ENCODE assay signal across 15 cellular contexts in genomic region chr11:69912161-69912910, GRCh38.
DNase-seq lines count a peak whose midpoint lies in the region; ATAC-seq and TF ChIP-seq lines count a peak whose summit lies in the region.
"Had no signal": no experiment of that assay in that cellular context is flagged by ENCODE, and none has a peak within 500 bp of the region (broad histone marks: within the 10 kb centered on the region; RNA-seq: fewer than 3 reads in every experiment).

No MANE protein-coding gene starts in this region.

- H3K23ac ChIP-seq in mesenchymal stem cell (ENCODE audit: low read length in 2 of 2) = no peak overlapping the region

- H4K20me1 ChIP-seq in OCI-LY7 (ENCODE audit: insufficient read depth, low read length) = no peaks in the 10 kb centered on the region

- H3K4me1 ChIP-seq in heart left ventricle = peaks cover 3 to 37% (median 19%) of the 10 kb centered on the region in 12 donors
- H3K4me1 ChIP-seq in heart right ventricle = peaks cover 8 to 42% (median 30%) of the 10 kb centered on the region in 9 donors
- H3K4me1 ChIP-seq in ascending aorta = peaks cover 25 to 61% of the 10 kb centered on the region in 2 donors
- H3K4me1 ChIP-seq in mesenchymal stem cell (ENCODE audit: control insufficient read depth, insufficient read depth, low read depth, low read length) = peaks cover 16% of the 10 kb centered on the region
- H3K4me1 ChIP-seq in upper lobe of right lung = peaks cover 15% of the 10 kb centered on the region
- H3K4me1 ChIP-seq in OCI-LY7 (ENCODE audit: insufficient read depth, low read length, poor library complexity, severe bottlenecking) = no peaks in the 10 kb centered on the region

- H3K18ac ChIP-seq in mesenchymal stem cell (ENCODE audit: low read depth in 1 of 2, low read length in 2 of 2) = no peak overlapping the region

- WGBS in heart left ventricle, 4 donors = 85 to 90% (median 89%) methylated on average over 9 to 22 of the region's 22 CpGs
- 84 to 86% methylated on average over 22 of the region's 22 CpGs for WGBS in heart right ventricle, 2 donors
- WGBS in mesenchymal stem cell = 97% methylated on average over 22 of the region's 22 CpGs

- H3K79me2 ChIP-seq in OCI-LY7 (ENCODE audit: insufficient read depth, low read depth, low read length) = no peaks in the 10 kb centered on the region
- H3K79me2 ChIP-seq: hepatocyte had no signal

- H3K9ac ChIP-seq in mesenchymal stem cell (ENCODE audit: low read length) = no peak overlapping the region

- POLR2A ChIA-PET in OCI-LY7 (lab: Charles Lee) = no interaction called here

- H3K36me3 ChIP-seq in heart left ventricle (no peaks in the 10 kb centered on the region), heart right ventricle (no peaks in the 10 kb centered on the region), ascending aorta (no peaks in the 10 kb centered on the region), mesenchymal stem cell (ENCODE audit: control insufficient read depth in 1 of 2, insufficient read depth in 2 of 2, low read depth in 1 of 2, low read length in 2 of 2) (no peaks in the 10 kb centered on the region), upper lobe of right lung (no peaks in the 10 kb centered on the region), OCI-LY7 (ENCODE audit: insufficient read depth, low read length) (no peaks in the 10 kb centered on the region)
- H3K36me3 ChIP-seq: brain microvascular endothelial cell, neutrophil, thoracic aorta had no signal

- DNase-seq in heart left ventricle (peak in 4 of 5 donors; percentile 18 to 56 (median 28)), heart right ventricle (no peak), ascending aorta (ENCODE audit: low spot score in 2 of 2) (peak in 1 of 2 donors; percentile 64), mesenchymal stem cell (no peak), upper lobe of right lung (peak; percentile 63), OCI-LY7 (ENCODE audit: low spot score) (no peak)
- DNase-seq: brain microvascular endothelial cell; NCI-H1930; NK-92 treated with Interleukin-12 subunit alpha and Interleukin-12 subunit beta, amount 100 ng/mL, for 24 hours had no signal

- H2BK5ac ChIP-seq in mesenchymal stem cell (ENCODE audit: low read depth, low read length, poor library complexity, severe bottlenecking) = no peak overlapping the region

- H3K14ac ChIP-seq in mesenchymal stem cell (ENCODE audit: low read length in 2 of 2) = no peak overlapping the region

- no peaks in the 10 kb centered on the region for H3K9me2 ChIP-seq in OCI-LY7 (ENCODE audit: insufficient read depth, low read length)

- no peak overlapping the region for H3K4ac ChIP-seq in mesenchymal stem cell (ENCODE audit: low read depth in 1 of 2, low read length in 2 of 2)

- H3K27me3 ChIP-seq in heart left ventricle (peaks cover 0 to 24% (median 4%) of the 10 kb centered on the region in 9 donors), heart right ventricle (peaks cover 0 to 36% (median 20%) of the 10 kb centered on the region in 7 donors), ascending aorta (no peaks in the 10 kb centered on the region), mesenchymal stem cell (ENCODE audit: control insufficient read depth in 1 of 2, insufficient read depth in 1 of 2, low read length in 2 of 2) (peaks cover 25 to 49% of the 10 kb centered on the region in 2 experiments), upper lobe of right lung (peaks cover 33% of the 10 kb centered on the region)
- H3K27me3 ChIP-seq: hepatocyte had no signal

- no peak overlapping the region for H3K27ac ChIP-seq in heart left ventricle
- no peak overlapping the region for H3K27ac ChIP-seq in heart right ventricle
- H3K27ac ChIP-seq in ascending aorta = peak overlapping the region; percentile 90 to 98
- H3K27ac ChIP-seq in mesenchymal stem cell (ENCODE audit: low read length, poor library complexity, severe bottlenecking) = no peak overlapping the region
- H3K27ac ChIP-seq in upper lobe of right lung = no peak overlapping the region
- H3K27ac ChIP-seq in OCI-LY7 (ENCODE audit: low read depth, low read length, poor library complexity, severe bottlenecking) = no peak overlapping the region
- H3K27ac ChIP-seq: brain microvascular endothelial cell, hepatocyte, neutrophil, RWPE1 had no signal

- H2BK15ac ChIP-seq in mesenchymal stem cell (ENCODE audit: low read depth, poor library complexity, severe bottlenecking) = no peak overlapping the region

- no peak for TF ChIP-seq POLR2A in heart left ventricle (IDR thresholded peaks at IDR 0.05)

- intact Hi-C loops in heart left ventricle (cut with DNase I) = loop anchor here in 2 of 10 donors (5.0 to 10.0 kb wide), 2 partner anchors 162 to 225 kb away; partner anchors contain the start of gene ANO1 (in 1 of the 2)
- intact Hi-C loops in heart right ventricle (cut with DNase I) = loop anchor here in 2 of 10 donors (10.0 kb wide), 2 partner anchors 162 to 172 kb away; partner anchors contain the start of gene ANO1 (in 1 of the 2)
- intact Hi-C loops in ascending aorta (cut with DNase I) = loop anchor here (5.0 to 10.0 kb wide), 3 partner anchors 230 to 898 kb away; partner anchors contain the start of gene MRGPRF
- intact Hi-C loops in upper lobe of right lung (cut with DNase I) = no loop called here
- intact Hi-C loops in OCI-LY7 (cut with micrococcal nuclease; ENCODE audit: unreplicated experiment) = no loop called here

- H2AK5ac ChIP-seq in mesenchymal stem cell (ENCODE audit: low read length, severe bottlenecking) = no peak overlapping the region

- no peak overlapping the region for H2BK12ac ChIP-seq in mesenchymal stem cell (ENCODE audit: low read length in 2 of 2)

- ATAC-seq in heart left ventricle (no peak), heart right ventricle (no peak), upper lobe of right lung (no peak), HG03521 (IDR thresholded peaks at IDR 0.05; ENCODE audit: unreplicated experiment) (no peak), GM21825 (IDR thresholded peaks at IDR 0.05; ENCODE audit: unreplicated experiment) (no peak)

- H4K8ac ChIP-seq in mesenchymal stem cell (ENCODE audit: low read length) = no peak overlapping the region

- CTCF ChIA-PET in OCI-LY7 (lab: Charles Lee; ENCODE audit: unreplicated experiment) = interaction anchor here (0.6 kb wide), 1 partner anchor 1494 kb away, joined by 3 read pairs; no protein-coding TSS in a partner anchor

- TF ChIP-seq CTCF in heart left ventricle (IDR thresholded peaks at IDR 0.05) (no peak), heart right ventricle (IDR thresholded peaks at IDR 0.05) (no peak), ascending aorta (IDR thresholded peaks at IDR 0.05) (no peak), upper lobe of right lung (IDR thresholded peaks at IDR 0.05) (no peak), OCI-LY7 (conservative IDR thresholded peaks at IDR 0.05; ENCODE audit: low read length) (no peak)

- peak overlapping the region; percentile 28 for H4K91ac ChIP-seq in mesenchymal stem cell (ENCODE audit: low read length)

- H3K9me3 ChIP-seq in heart left ventricle = peaks cover 0 to 6% (median 0%) of the 10 kb centered on the region in 12 donors
- H3K9me3 ChIP-seq in heart right ventricle = peaks cover 0 to 5% (median 0%) of the 10 kb centered on the region in 11 donors
- H3K9me3 ChIP-seq in ascending aorta = no peaks in the 10 kb centered on the region
- H3K9me3 ChIP-seq in mesenchymal stem cell (ENCODE audit: control insufficient read depth, low read length) = no peaks in the 10 kb centered on the region
- no peaks in the 10 kb centered on the region for H3K9me3 ChIP-seq in upper lobe of right lung
- H3K9me3 ChIP-seq in OCI-LY7 (ENCODE audit: low read length) = no peaks in the 10 kb centered on the region
- H3K9me3 ChIP-seq: neutrophil, thoracic aorta had no signal

- H3K79me1 ChIP-seq in mesenchymal stem cell (replicated peaks; ENCODE audit: low read length, poor library complexity, severe bottlenecking) = no peaks in the 10 kb centered on the region

- H3K4me2 ChIP-seq in mesenchymal stem cell (ENCODE audit: low read length, poor library complexity, severe bottlenecking) = no peak overlapping the region
- H3K4me2 ChIP-seq in OCI-LY7 (ENCODE audit: low read length) = no peak overlapping the region
- H3K4me2 ChIP-seq: hepatocyte had no signal

- no peak overlapping the region for H2BK120ac ChIP-seq in mesenchymal stem cell (ENCODE audit: low read depth, low read length)

- H3K4me3 ChIP-seq in heart left ventricle (no peak overlapping the region), heart right ventricle (no peak overlapping the region), ascending aorta (no peak overlapping the region), mesenchymal stem cell (ENCODE audit: insufficient read depth in 1 of 2, low read depth in 1 of 2, low read length in 2 of 2) (no peak overlapping the region), upper lobe of right lung (no peak overlapping the region), OCI-LY7 (ENCODE audit: low read depth, low read length, poor library complexity, severe bottlenecking) (no peak overlapping the region)
- H3K4me3 ChIP-seq: hepatocyte, thoracic aorta had no signal

- no TSS peak for BruUV-seq in OCI-LY7 (replicated peaks; lab: Mats Ljungman, UMichigan)

- H2AFZ ChIP-seq in mesenchymal stem cell (ENCODE audit: low read depth, low read length) (no peak overlapping the region), OCI-LY7 (ENCODE audit: low read length) (no peak overlapping the region)
- H2AFZ ChIP-seq: hepatocyte had no signal

Comparison
In these comparisons a context has a peak if more than half of its experiments do, and no peak if none do; other contexts are left out.
1. DNase-seq: peak in heart left ventricle (4 of 5) and upper lobe of right lung (single experiment); none in heart right ventricle (0 of 2), mesenchymal stem cell (single experiment) and OCI-LY7 (single experiment).
2. H3K27ac ChIP-seq: peak in ascending aorta (2 of 2); none in heart left ventricle (0 of 12), heart right ventricle (0 of 10), mesenchymal stem cell (single experiment), upper lobe of right lung (single experiment) and OCI-LY7 (single experiment).